32 cellular contexts compared by ENCODE assay signal in the genomic region with DNA sequence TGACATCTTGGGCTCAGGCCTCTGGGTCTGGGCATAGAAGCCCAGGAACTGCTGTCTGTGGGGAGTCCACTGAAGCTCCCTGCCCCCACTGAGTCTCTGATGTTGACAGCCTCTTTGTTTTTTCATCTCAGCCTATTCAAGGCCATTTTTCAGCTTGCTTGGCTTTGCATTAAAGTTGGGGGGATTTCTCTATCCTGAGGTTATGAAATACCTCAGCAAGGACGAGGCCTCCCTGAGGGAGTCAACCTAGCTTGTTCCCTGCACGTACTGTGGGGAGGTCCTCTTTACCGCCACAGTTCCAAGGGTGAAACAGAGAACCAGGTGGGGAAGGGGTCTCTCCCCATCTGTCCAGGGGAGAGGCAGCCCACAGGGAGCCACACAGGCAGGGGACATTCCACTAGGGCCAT. TPM values are rescaled to one million over a fixed set of nuclear protein-coding genes. Genes with fewer than 3 reads are reported as not detected.
DNase-seq lines count a peak whose midpoint lies in the region; ATAC-seq and TF ChIP-seq lines count a peak whose summit lies in the region.
"Had no signal": no experiment of that assay in that cellular context is flagged by ENCODE, and none has a peak within 500 bp of the region (broad histone marks: within the 10 kb centered on the region; RNA-seq: fewer than 3 reads in every experiment).

No MANE protein-coding gene starts in this region.

- no peaks in the 10 kb centered on the region for H3K27me3 ChIP-seq in hepatocyte
- H3K27me3 ChIP-seq in neural progenitor cell = peaks cover 3% of the 10 kb centered on the region
- no peaks in the 10 kb centered on the region for H3K27me3 ChIP-seq in CD8-positive, alpha-beta T cell (ENCODE audit: insufficient read depth, low read length)
- H3K27me3 ChIP-seq in upper lobe of left lung = no peaks in the 10 kb centered on the region
- H3K27me3 ChIP-seq: adrenal gland, gastroesophageal sphincter, SJSA1, upper lobe of right lung had no signal

- peak overlapping the region; percentile 32 for H3K27ac ChIP-seq in hepatocyte
- H3K27ac ChIP-seq in neural progenitor cell = no peak overlapping the region
- H3K27ac ChIP-seq in CD8-positive, alpha-beta T cell (ENCODE audit: low read depth, low read length) = no peak overlapping the region
- H3K27ac ChIP-seq in upper lobe of left lung = no peak overlapping the region
- H3K27ac ChIP-seq: gastroesophageal sphincter, psoas muscle, SJSA1, upper lobe of right lung had no signal

- no peaks in the 10 kb centered on the region for H3K9me2 ChIP-seq in hepatocyte (replicated peaks; ENCODE audit: insufficient read depth)

- no peak for TF ChIP-seq EP300 in upper lobe of left lung (IDR thresholded peaks at IDR 0.05)

- H4K20me1 ChIP-seq in hepatocyte (ENCODE audit: insufficient read depth, poor library complexity, severe bottlenecking) (peaks cover 100% of the 10 kb centered on the region), neural progenitor cell (ENCODE audit: low read depth) (peaks cover 94% of the 10 kb centered on the region)

- no peak overlapping the region for H3K4me3 Mint-ChIP-seq in neural progenitor cell
- H3K4me3 Mint-ChIP-seq in CD8-positive, alpha-beta T cell = no peak overlapping the region
- H3K4me3 Mint-ChIP-seq: activated CD8-positive, alpha-beta memory T cell treated with anti-CD3 and anti-CD28 coated beads, Interleukin-2, amount 10 ng/mL, durations not matched to agents 7 days and 5 days; activated naive CD4-positive, alpha-beta T cell treated with anti-CD3 and anti-CD28 coated beads, Interleukin-2, amount 10 ng/mL, durations not matched to agents 7 days and 5 days; activated T-cell treated with anti-CD3 and anti-CD28 coated beads, Interleukin-2, amount 50 U/mL, for 72 hours; naive B cell had no signal

- peak; percentile 28 for DNase-seq in activated effector memory CD4-positive, alpha-beta T cell treated with anti-CD3 and anti-CD28 coated beads, Interleukin-2, amount 50 U/mL, for 16 hours
- DNase-seq in activated effector memory CD4-positive, alpha-beta T cell treated with Interleukin-2 at 50 U/mL for 16 hours = no peak
- DNase-seq in hepatocyte (ENCODE audit: low spot score) = no peak
- no peak for DNase-seq in neural progenitor cell (ENCODE audit: low spot score)
- no peak for DNase-seq in CD8-positive, alpha-beta T cell
- DNase-seq in NK-92 treated with Interleukin-12 subunit alpha and Interleukin-12 subunit beta, amount 100 ng/mL, for 24 hours (lab: John Stamatoyannopoulos, UW) = no peak
- DNase-seq in AG08395 (ENCODE audit: low spot score) = no peak
- no peak for DNase-seq in upper lobe of left lung
- DNase-seq: 8988T; activated CD4-positive, alpha-beta T cell treated with anti-CD3 and anti-CD28 coated beads, Interleukin-2, amount 50 U/mL, for 1 hour; activated CD8-positive, alpha-beta memory T cell treated with anti-CD3 and anti-CD28 coated beads, Interleukin-2, amount 10 ng/mL, durations not matched to agents 7 days and 5 days; activated naive CD4-positive, alpha-beta T cell treated with anti-CD3 and anti-CD28 coated beads, Interleukin-2, amount 10 ng/mL, durations not matched to agents 7 days and 5 days; activated T-cell treated with anti-CD3 and anti-CD28 coated beads, Interleukin-2, amount 50 U/mL, for 72 hours; CD4-positive, CD25-positive, alpha-beta regulatory T cell; DMS79 treated with DMSO at 0.1 percent for 48 hours; GDM1; hippocampal formation; midbrain; MV-4-11; naive B cell; NCI-H1436; NCI-H2081 treated with DMSO at 0.1 percent for 48 hours; NCI-H345; NCI-H748 treated with DMSO at 0.1 percent for 48 hours; stimulated activated CD4-positive, alpha-beta T cell treated with anti-CD3 and anti-CD28 coated beads, Interleukin-15, amount 100 ng/mL, for 24 hours; stimulated activated CD4-positive, alpha-beta T cell treated with anti-CD3 and anti-CD28 coated beads, Interleukin-4, amount 100 ng/mL, for 4 hours; T1000; upper lobe of right lung had no signal

- TF ChIP-seq CTCF in hepatocyte (IDR thresholded peaks at IDR 0.05; ENCODE audit: poor library complexity) = no peak
- TF ChIP-seq CTCF in neural progenitor cell (IDR thresholded peaks at IDR 0.05) = no peak
- TF ChIP-seq CTCF in CD8-positive, alpha-beta T cell (IDR thresholded peaks at IDR 0.05) = no peak
- TF ChIP-seq CTCF in upper lobe of left lung (IDR thresholded peaks at IDR 0.05) = no peak

- H2AFZ ChIP-seq in hepatocyte (no peak overlapping the region), neural progenitor cell (replicated peaks) (no peak overlapping the region)

- H3K36me3 ChIP-seq in hepatocyte (replicated peaks; ENCODE audit: insufficient read depth, low read depth) (no peaks in the 10 kb centered on the region), neural progenitor cell (no peaks in the 10 kb centered on the region), upper lobe of left lung (no peaks in the 10 kb centered on the region)
- H3K36me3 ChIP-seq in CD8-positive, alpha-beta T cell (ENCODE audit: insufficient read depth, low read length) = no peaks in the 10 kb centered on the region
- H3K36me3 ChIP-seq: adrenal gland, gastroesophageal sphincter, upper lobe of right lung had no signal

- TF ChIP-seq POLR2A in upper lobe of left lung (IDR thresholded peaks at IDR 0.05) = no peak

- POLR2A ChIA-PET in CD8-positive, alpha-beta T cell (lab: Charles Lee) = interaction anchor here (1.1 kb wide), 1 partner anchor 13 kb away, joined by 3 read pairs; no protein-coding TSS in a partner anchor

- H3K4me3 ChIP-seq in hepatocyte (no peak overlapping the region), neural progenitor cell (no peak overlapping the region), upper lobe of left lung (no peak overlapping the region)
- no peak overlapping the region for H3K4me3 ChIP-seq in CD8-positive, alpha-beta T cell (ENCODE audit: low read depth, low read length)
- H3K4me3 ChIP-seq: adrenal gland, gastroesophageal sphincter, psoas muscle, SJSA1, upper lobe of right lung had no signal

- no peak overlapping the region for H3K9ac ChIP-seq in neural progenitor cell

- peaks cover 7% of the 10 kb centered on the region for H3K27me3 Mint-ChIP-seq in neural progenitor cell (ENCODE audit: insufficient read depth, low read depth)
- H3K27me3 Mint-ChIP-seq in CD8-positive, alpha-beta T cell (ENCODE audit: low read depth) = no peaks in the 10 kb centered on the region
- H3K27me3 Mint-ChIP-seq: activated CD8-positive, alpha-beta memory T cell treated with anti-CD3 and anti-CD28 coated beads, Interleukin-2, amount 10 ng/mL, durations not matched to agents 7 days and 5 days; activated naive CD4-positive, alpha-beta T cell treated with anti-CD3 and anti-CD28 coated beads, Interleukin-2, amount 10 ng/mL, durations not matched to agents 7 days and 5 days; CD4-positive, CD25-positive, alpha-beta regulatory T cell; naive B cell had no signal

- CTCF ChIA-PET in CD8-positive, alpha-beta T cell (lab: Charles Lee) = no interaction called here

- 59% methylated on average over 3 of the region's 3 CpGs for WGBS in hepatocyte (ENCODE audit: low lambda C conversion rate, missing lambda C conversion rate)
- 92 to 95% methylated on average over 3 of the region's 3 CpGs for WGBS in upper lobe of left lung, 2 donors

- no peaks in the 10 kb centered on the region for H3K9me3 Mint-ChIP-seq in neural progenitor cell
- H3K9me3 Mint-ChIP-seq in CD8-positive, alpha-beta T cell = no peaks in the 10 kb centered on the region
- H3K9me3 Mint-ChIP-seq: activated naive CD4-positive, alpha-beta T cell treated with anti-CD3 and anti-CD28 coated beads, Interleukin-2, amount 10 ng/mL, durations not matched to agents 7 days and 5 days; activated T-cell treated with anti-CD3 and anti-CD28 coated beads, Interleukin-2, amount 50 U/mL, for 72 hours; CD4-positive, CD25-positive, alpha-beta regulatory T cell; naive B cell had no signal

- H3K4me1 ChIP-seq in hepatocyte (ENCODE audit: insufficient read depth) (peaks cover 84% of the 10 kb centered on the region), neural progenitor cell (peaks cover 43% of the 10 kb centered on the region), upper lobe of left lung (peaks cover 28 to 38% (median 32%) of the 10 kb centered on the region in 4 donors)
- no peaks in the 10 kb centered on the region for H3K4me1 ChIP-seq in CD8-positive, alpha-beta T cell (ENCODE audit: insufficient read depth, low read length)
- H3K4me1 ChIP-seq: SJSA1 had no signal

- H3K79me2 ChIP-seq in hepatocyte (peaks cover 100% of the 10 kb centered on the region), neural progenitor cell (ENCODE audit: low read depth) (peaks cover 10% of the 10 kb centered on the region)

- no peak for ATAC-seq in CD8-positive, alpha-beta T cell
- ATAC-seq in upper lobe of left lung (ENCODE audit: low FRiP score in 2 of 2) = no peak
- ATAC-seq: activated CD8-positive, alpha-beta memory T cell treated with anti-CD3 and anti-CD28 coated beads, Interleukin-2, amount 10 ng/mL, durations not matched to agents 7 days and 5 days; activated T-cell treated with anti-CD3 and anti-CD28 coated beads, Interleukin-2, amount 50 U/mL, for 72 hours; gastroesophageal sphincter; psoas muscle; upper lobe of right lung had no signal

- H3K27ac Mint-ChIP-seq in neural progenitor cell = no peak overlapping the region
- no peak overlapping the region for H3K27ac Mint-ChIP-seq in CD8-positive, alpha-beta T cell
- H3K27ac Mint-ChIP-seq: activated CD8-positive, alpha-beta memory T cell treated with anti-CD3 and anti-CD28 coated beads, Interleukin-2, amount 10 ng/mL, durations not matched to agents 7 days and 5 days; activated naive CD4-positive, alpha-beta T cell treated with anti-CD3 and anti-CD28 coated beads, Interleukin-2, amount 10 ng/mL, durations not matched to agents 7 days and 5 days; activated T-cell treated with anti-CD3 and anti-CD28 coated beads, Interleukin-2, amount 50 U/mL, for 72 hours had no signal

- no peaks in the 10 kb centered on the region for H3K36me3 Mint-ChIP-seq in neural progenitor cell
- peaks cover 4% of the 10 kb centered on the region for H3K36me3 Mint-ChIP-seq in CD8-positive, alpha-beta T cell
- H3K36me3 Mint-ChIP-seq: activated CD8-positive, alpha-beta memory T cell treated with anti-CD3 and anti-CD28 coated beads, Interleukin-2, amount 10 ng/mL, durations not matched to agents 7 days and 5 days; activated naive CD4-positive, alpha-beta T cell treated with anti-CD3 and anti-CD28 coated beads, Interleukin-2, amount 10 ng/mL, durations not matched to agents 7 days and 5 days; naive B cell had no signal

- H3K4me2 ChIP-seq in hepatocyte = peak overlapping the region; percentile 74
- peak overlapping the region; percentile 33 for H3K4me2 ChIP-seq in neural progenitor cell

- intact Hi-C loops in CD8-positive, alpha-beta T cell (cut with DNase I, micrococcal nuclease) = no loop called here

- peaks cover 31% of the 10 kb centered on the region for H3F3A ChIP-seq in neural progenitor cell (ENCODE audit: low read depth)

- peaks cover 65% of the 10 kb centered on the region for H3K4me1 Mint-ChIP-seq in neural progenitor cell
- no peaks in the 10 kb centered on the region for H3K4me1 Mint-ChIP-seq in CD8-positive, alpha-beta T cell (ENCODE audit: low read depth)
- H3K4me1 Mint-ChIP-seq: activated CD8-positive, alpha-beta memory T cell treated with anti-CD3 and anti-CD28 coated beads, Interleukin-2, amount 10 ng/mL, durations not matched to agents 7 days and 5 days; activated naive CD4-positive, alpha-beta T cell treated with anti-CD3 and anti-CD28 coated beads, Interleukin-2, amount 10 ng/mL, durations not matched to agents 7 days and 5 days had no signal

- H3K9me3 ChIP-seq in hepatocyte (ENCODE audit: low read depth) (no peaks in the 10 kb centered on the region), neural progenitor cell (ENCODE audit: low read depth) (no peaks in the 10 kb centered on the region), upper lobe of left lung (no peaks in the 10 kb centered on the region)
- no peaks in the 10 kb centered on the region for H3K9me3 ChIP-seq in CD8-positive, alpha-beta T cell (ENCODE audit: low read length)
- H3K9me3 ChIP-seq: adrenal gland, gastroesophageal sphincter, psoas muscle, SJSA1, upper lobe of right lung had no signal

RNA-seq across cellular contexts. Expression of gene KCNQ1OT1, which starts 8.4 kb away (rescaled TPM):
- total RNA-seq in hepatocyte (6.6 and 7.9 TPM in 2 replicates), neural progenitor cell (ENCODE audit: low replicate concordance) (2.3 TPM in 2 replicates), upper lobe of left lung (1 to 10 TPM; 1.1 to 6.3 (median 4.1) TPM)
- polyA plus RNA-seq in hepatocyte = 3.1 and 4.0 TPM in 2 replicates
- total RNA-seq in CD8-positive, alpha-beta T cell = under 1 TPM; 0.42 to 0.52 TPM
